Comparison of ENCODE assay signal across 15 cellular contexts in genomic region chr19:8935460-8935859, GRCh38.
"Had no signal": no experiment of that assay in that cellular context is flagged by ENCODE, and none has a peak within 500 bp of the region (broad histone marks: within the 10 kb centered on the region; RNA-seq: fewer than 3 reads in every experiment).

No MANE protein-coding gene starts in this region.

- DNase-seq: activated CD4-positive, alpha-beta T cell treated with anti-CD3 and anti-CD28 coated beads, Interleukin-2, amount 50 U/mL, for 1 hour; activated CD4-positive, CD25-positive, alpha-beta regulatory T cell; aorta; colonic mucosa; effector CD8-positive, alpha-beta T cell; glutamatergic neuron; mesendoderm; nephron progenitor cell; occipital lobe; small intestine; stimulated activated CD4-positive, alpha-beta T cell treated with anti-CD3 and anti-CD28 coated beads, Interleukin-4, amount 100 ng/mL, for 4 hours; stimulated activated CD8-positive, alpha-beta memory T cell treated with anti-CD3 and anti-CD28 coated beads, Interleukin-4, amount 100 ng/mL, for 48 hours; stimulated activated naive CD4-positive, alpha-beta T cell treated with Interleukin-2 at 50 U/mL for 16 hours; transverse colon had no signal

- FAIRE-seq: small intestine had no signal

- H3K27ac Mint-ChIP-seq: activated T-helper 1 cell treated with anti-CD3 and anti-CD28 coated beads, Interleukin-12 subunit alpha, Interleukin-12 subunit beta, Interleukin-2, Interleukin-4 antibody, amounts not matched to agents 30 ng/mL and 10 ng/mL and 1 ng/mL, durations not matched to agents 14 hours and 24 hours and 36 hours; nephron progenitor cell had no signal

- H3K4me3 Mint-ChIP-seq: activated T-helper 1 cell treated with anti-CD3 and anti-CD28 coated beads, Interleukin-12 subunit alpha, Interleukin-12 subunit beta, Interleukin-2, Interleukin-4 antibody, amounts not matched to agents 30 ng/mL and 10 ng/mL and 1 ng/mL, durations not matched to agents 14 hours and 24 hours and 36 hours; nephron progenitor cell had no signal

- H3K4me1 Mint-ChIP-seq: nephron progenitor cell had no signal
